In genomic region chr11:76642341-76642740, GRCh38 we compare ENCODE assay signal across 16 cellular contexts. TPM values are rescaled to one million over a fixed set of nuclear protein-coding genes. Genes with fewer than 3 reads are reported as not detected.
A peak's percentile ranks its signal among the peaks of the same experiment; 100 is the strongest.
DNase-seq lines count a peak whose midpoint lies in the region; ATAC-seq, FAIRE-seq and TF ChIP-seq lines count a peak whose summit lies in the region.
"Had no signal": no experiment of that assay in that cellular context is flagged by ENCODE, and none has a peak within 500 bp of the region (broad histone marks: within the 10 kb centered on the region; RNA-seq: fewer than 3 reads in every experiment).

No MANE protein-coding gene starts in this region.

- peaks cover 4% of the 10 kb centered on the region for H3K9me3 ChIP-seq in GM12878 (replicated peaks; ENCODE audit: control insufficient read depth, insufficient read depth, low read length)
- H3K9me3 ChIP-seq in PC-9 (ENCODE audit: insufficient read depth, low read depth) = no peaks in the 10 kb centered on the region

- H3K4me3 ChIP-seq in GM12878 (no peak overlapping the region), PC-9 (no peak overlapping the region)

- H4K20me1 ChIP-seq in GM12878 (ENCODE audit: control insufficient read depth, insufficient read depth) (no peaks in the 10 kb centered on the region), PC-9 (ENCODE audit: insufficient read depth) (no peaks in the 10 kb centered on the region)

- TF ChIP-seq RAD21 in GM12878 (IDR thresholded peaks at IDR 0.05; ENCODE audit: insufficient read depth, low read depth, low read length) = no peak

- no peaks in the 10 kb centered on the region; a peak in 1 of 4 replicates for H3K27me3 ChIP-seq in GM12878 (replicated peaks in 1 of 2; ENCODE audit: control insufficient read depth in 2 of 2, insufficient read depth in 2 of 2, low read length in 1 of 2)
- peaks cover 85% of the 10 kb centered on the region for H3K27me3 ChIP-seq in PC-9 (ENCODE audit: insufficient read depth, low read depth)

- in situ Hi-C loops in GM12878 (cut with MboI) = no loop called here

- WGBS in GM12878 (ENCODE audit: insufficient coverage, insufficient replicate concordance, low lambda C conversion rate, missing lambda C conversion rate) = 27% methylated on average over 8 of the region's 8 CpGs

- RAD21 ChIA-PET in GM12878 (lab: Charles Lee; ENCODE audit: unreplicated experiment) = interaction anchor here (1.5 kb wide), 1 partner anchor 44 kb away, joined by 3 read pairs; no protein-coding TSS in a partner anchor

- ATAC-seq in GM12878 (peak; percentile 32), Right ventricle myocardium inferior (no peak)
- ATAC-seq: right cardiac atrium had no signal

- H3K9ac ChIP-seq in GM12878 (ENCODE audit: control insufficient read depth, insufficient read depth, low read length) = no peak overlapping the region

- POLR2A ChIA-PET in GM12878 (lab: Charles Lee) (interaction anchor here (0.9 to 1.8 kb wide), 6 partner anchors 13 to 30 kb away, joined by 3 to 5 read pairs (median 3); partner anchors contain the start of gene LRRC32), PC-9 (lab: Charles Lee; ENCODE audit: unreplicated experiment) (interaction anchor here (0.6 kb wide), 1 partner anchor 70 kb away, joined by 22 read pairs; no protein-coding TSS in a partner anchor)

- H3K4me1 ChIP-seq in GM12878 (ENCODE audit: control insufficient read depth, insufficient read depth, low read length) (peaks cover 11% of the 10 kb centered on the region), PC-9 (replicated peaks; ENCODE audit: insufficient read depth) (no peaks in the 10 kb centered on the region)

- H3K4me2 ChIP-seq in GM12878 (ENCODE audit: control insufficient read depth, insufficient read depth) = no peak overlapping the region
- no peak overlapping the region for H3K4me2 ChIP-seq in PC-9

- SMC1A ChIA-PET in GM12878 (lab: Charles Lee; ENCODE audit: uncharacterized antibody, unreplicated experiment) = interaction anchor here (0.7 to 1.7 kb wide), 6 partner anchors 8 to 278 kb away, joined by 3 to 6 read pairs (median 4); no protein-coding TSS in a partner anchor

- H3K9me2 ChIP-seq in PC-9 (ENCODE audit: insufficient read depth) = no peaks in the 10 kb centered on the region

- TF ChIP-seq POLR2A in GM12878 (IDR thresholded peaks at IDR 0.05; ENCODE audit: low read depth, low read length) = no peak

- H2AFZ ChIP-seq in GM12878 (ENCODE audit: control insufficient read depth, low read depth, low read length) (no peak overlapping the region), PC-9 (no peak overlapping the region)

- H3K36me3 ChIP-seq in GM12878 (ENCODE audit: control insufficient read depth in 2 of 2, insufficient read depth in 2 of 2, low read length in 1 of 2) (no peaks in the 10 kb centered on the region), PC-9 (ENCODE audit: low read depth) (no peaks in the 10 kb centered on the region)

- intact Hi-C loops in GM12878 (cut with micrococcal nuclease; ENCODE audit: unreplicated experiment) = no loop called here
- intact Hi-C loops in PC-9 (cut with micrococcal nuclease; ENCODE audit: unreplicated experiment) = no loop called here
- intact Hi-C loops in Right ventricle myocardium inferior (cut with DNase I) = no loop called here

- FAIRE-seq in GM12878 (lab: Jason Lieb, UNC) = no peak
- FAIRE-seq: endothelial cell of umbilical vein had no signal

- H3K79me2 ChIP-seq in GM12878 (ENCODE audit: control insufficient read depth, insufficient read depth, low read length) = no peaks in the 10 kb centered on the region
- no peaks in the 10 kb centered on the region for H3K79me2 ChIP-seq in PC-9 (ENCODE audit: low read depth)

- TF ChIP-seq EP300 in GM12878 (IDR thresholded peaks at IDR 0.05; ENCODE audit: borderline replicate concordance in 1 of 2, control insufficient read depth in 1 of 2, low read depth in 2 of 2, low read length in 2 of 2) = no peak

- H3F3A ChIP-seq in PC-9 (ENCODE audit: insufficient read depth, low read depth) = no peaks in the 10 kb centered on the region

- DNase-seq in NCI-H526 (lab: John Stamatoyannopoulos, UW) = peak; percentile 26 to 59
- DNase-seq in NCI-H526 treated with DMSO at 0.1 percent for 48 hours (lab: John Stamatoyannopoulos, UW) = no peak
- peak; percentile 31 for DNase-seq in RPMI8226
- no peak for DNase-seq in GM12878 (ENCODE audit: low read depth, low spot score)
- peak in 2 of 3 experiments; percentile 17 to 33 for DNase-seq in stimulated activated CD4-positive, alpha-beta T cell treated with anti-CD3 and anti-CD28 coated beads, TNF-alpha, amount 100 ng/mL, for 24 hours (ENCODE audit: low read depth in 3 of 3)
- DNase-seq in PC-9 = no peak
- DNase-seq in Right ventricle myocardium inferior (ENCODE audit: missing footprints) = no peak
- DNase-seq in HPDE6-E6E7 (ENCODE audit: extremely low spot score) = no peak
- DNase-seq: activated gamma-delta T cell treated with Interleukin-2 at 50 U/mL for 16 hours, Calu3, glutamatergic neuron, NCI-H1048, SIG-M5 had no signal

- BruUV-seq in GM12878 (replicated peaks; lab: Mats Ljungman, UMichigan) (no TSS peak), PC-9 (replicated peaks; lab: Mats Ljungman, UMichigan) (no TSS peak)

- H3K27ac ChIP-seq in GM12878 (ENCODE audit: control insufficient read depth, insufficient read depth) = no peak overlapping the region
- no peak overlapping the region for H3K27ac ChIP-seq in PC-9

- CTCF ChIA-PET in GM12878 (lab: Yijun Ruan, JAX) = interaction anchor here (0.7 kb wide), 1 partner anchor 15 kb away, joined by 3 read pairs; no protein-coding TSS in a partner anchor
- CTCF ChIA-PET in PC-9 (lab: Charles Lee) = no interaction called here

- TF ChIP-seq CTCF in GM12878 (IDR thresholded peaks at IDR 0.05 in 2 of 3, conservative IDR thresholded peaks at IDR 0.05 in 1 of 3; ENCODE audit: control insufficient read depth in 2 of 3, extremely low read depth in 1 of 3, insufficient read depth in 1 of 3, low read depth in 3 of 3, low read length in 3 of 3) = no peak
- no peak for TF ChIP-seq CTCF in PC-9 (conservative IDR thresholded peaks at IDR 0.05)

TF ChIP-seq in GM12878, 131 proteins besides CTCF, POLR2A, EP300 and RAD21 (continues in another document):
- TF ChIP-seq PKNOX1 (IDR thresholded peaks at IDR 0.05) = peak; percentile 47; the same call in 1 of the 2 replicates
- no peak for TF ChIP-seq SREBF2 (IDR thresholded peaks at IDR 0.05; ENCODE audit: low read length)
- TF ChIP-seq REST (IDR thresholded peaks at IDR 0.05; ENCODE audit: low read depth, low read length) = no peak
- 0 out of 2 replicates have a peak, but pooled peaks have one; percentile 8 for TF ChIP-seq NBN (IDR thresholded peaks at IDR 0.05)
- TF ChIP-seq CHD4 (IDR thresholded peaks at IDR 0.05) = no peak
- TF ChIP-seq ATF7 (IDR thresholded peaks at IDR 0.05; ENCODE audit: low read depth) = 0 out of 2 replicates have a peak, but pooled peaks have one; percentile 15
- TF ChIP-seq RUNX3 (IDR thresholded peaks at IDR 0.05; ENCODE audit: low read length) = no peak

RNA-seq across cellular contexts. Expression of gene LRRC32, which starts 28.2 kb away (rescaled TPM):
- total RNA-seq in GM12878 (2013; cell fraction: nucleolus; rRNA removed) = 16.4 and 17.5 TPM in 2 replicates
- total RNA-seq in GM12878 (2014; rRNA removed) = 11.0 and 12.9 TPM in 2 replicates
- 4.9 and 5.5 TPM in 2 replicates for total RNA-seq in GM12878 (2014; rRNA removed; fragmentation: Illumina TruSeq; extraction: Trizol)
- total RNA-seq in GM12878 (2021) = 20.8 and 21.2 TPM in 2 replicates
- 3.9 TPM for polyA plus RNA-seq in GM12878 (2011; ENCODE audit: low read depth)
- 0.17 and 0.56 TPM in 2 replicates for polyA plus RNA-seq in GM12878 (2011; rRNA removed)
- 0.31 and 0.67 TPM in 2 replicates for polyA plus RNA-seq in GM12878 (2011; cell fraction: cytosol; rRNA removed)
- polyA plus RNA-seq in GM12878 (2011; cell fraction: nucleus; rRNA removed) = 0.88 and 1.3 TPM in 2 replicates
- 4.3 and 11.6 TPM in 2 replicates for polyA plus RNA-seq in GM12878 (2012)
- polyA plus RNA-seq in GM12878 (2014; fragmentation: Illumina TruSeq; extraction: Trizol) = 7.1 and 9.3 TPM in 2 replicates
- polyA plus RNA-seq in GM12878 (2014; fragmentation: Nextera tagmentation; extraction: Ambion mirVana) = 1 to 10 TPM; 4.3 to 7.4 TPM
- 12.2 and 15.4 TPM in 2 replicates for polyA plus RNA-seq in GM12878 (2014; rRNA removed)
- polyA plus RNA-seq in GM12878 (2016; fragmentation: Nextera tagmentation; extraction: Ambion mirVana) = 1 to 10 TPM; 6.8 to 7.4 TPM
- polyA minus RNA-seq in GM12878 (2011; rRNA and poly(A)+ RNA removed) = 0.44 and 2.3 TPM in 2 replicates
- polyA minus RNA-seq in GM12878 (2011; cell fraction: cytosol; rRNA and poly(A)+ RNA removed) = 0.40 and 0.62 TPM in 2 replicates
- 0.12 and 0.19 TPM in 2 replicates for polyA minus RNA-seq in GM12878 (2011; cell fraction: nucleus; rRNA and poly(A)+ RNA removed)
- 0.53 TPM in 1 of 2 replicates, not detected in the other for total RNA-seq in PC-9 (2021)
- total RNA-seq in Right ventricle myocardium inferior = 32.5 TPM
- total RNA-seq: A673, Calu3 had no signal

Comparison
In these comparisons a context has a peak if more than half of its experiments do, and no peak if none do; other contexts are left out.
1. DNase-seq: peak in NCI-H526 (2 of 2), RPMI8226 (single experiment) and stimulated activated CD4-positive, alpha-beta T cell treated with anti-CD3 and anti-CD28 coated beads, TNF-alpha, amount 100 ng/mL, for 24 hours (2 of 3); none in NCI-H526 treated with DMSO at 0.1 percent for 48 hours (single experiment), GM12878 (single experiment), PC-9 (0 of 2), Right ventricle myocardium inferior (single experiment) and HPDE6-E6E7 (single experiment).